18 cellular contexts compared by ENCODE assay signal in genomic region chr2:55118643-55119065, GRCh38.
DNase-seq lines count a peak whose midpoint lies in the region; ATAC-seq, FAIRE-seq and TF ChIP-seq lines count a peak whose summit lies in the region.
"Had no signal": no experiment of that assay in that cellular context is flagged by ENCODE, and none has a peak within 500 bp of the region (broad histone marks: within the 10 kb centered on the region; RNA-seq: fewer than 3 reads in every experiment).

No MANE protein-coding gene starts in this region.

- H3K79me2 ChIP-seq in OCI-LY7 (ENCODE audit: insufficient read depth, low read depth, low read length) = no peaks in the 10 kb centered on the region
- H3K79me2 ChIP-seq in H1 (ENCODE audit: control insufficient read depth in 1 of 2, insufficient read depth in 2 of 2, low read length in 2 of 2) = no peaks in the 10 kb centered on the region

- H3K27me3 ChIP-seq in H1 (replicated peaks in 1 of 4; ENCODE audit: control insufficient read depth in 3 of 4, extremely low read depth in 1 of 4, insufficient read depth in 3 of 4, low read length in 3 of 4) = no peaks in the 10 kb centered on the region
- H3K27me3 ChIP-seq in aorta (ENCODE audit: control insufficient read depth in 1 of 2, insufficient read depth in 2 of 2, low read length in 1 of 2) = no peaks in the 10 kb centered on the region
- H3K27me3 ChIP-seq: BE2C, vagina had no signal

- ATAC-seq in HG02885 (IDR thresholded peaks at IDR 0.05; ENCODE audit: poor library complexity, unreplicated experiment) (peak; percentile 56), aorta (ENCODE audit: low FRiP score) (no peak)
- ATAC-seq: esophagus mucosa had no signal

- H4K20me1 ChIP-seq in OCI-LY7 (ENCODE audit: insufficient read depth, low read length) (no peaks in the 10 kb centered on the region), H1 (replicated peaks in 1 of 2; ENCODE audit: control insufficient read depth in 1 of 2, insufficient read depth in 2 of 2, low read length in 2 of 2) (no peaks in the 10 kb centered on the region)

- H3K27ac ChIP-seq in OCI-LY7 (ENCODE audit: low read depth, low read length, poor library complexity, severe bottlenecking) (no peak overlapping the region), H1 (ENCODE audit: low read depth, low read length) (no peak overlapping the region), aorta (ENCODE audit: low read depth in 1 of 2, low read length in 2 of 2) (no peak overlapping the region)
- H3K27ac ChIP-seq: vagina had no signal

- intact Hi-C loops in OCI-LY7 (cut with micrococcal nuclease; ENCODE audit: unreplicated experiment) = no loop called here
- intact Hi-C loops in aorta (cut with DNase I) = loop anchor here in 1 of 2 donors (5.0 kb wide), 1 partner anchor 476 kb away; no protein-coding TSS in a partner anchor

- H3K9me2 ChIP-seq in OCI-LY7 (ENCODE audit: insufficient read depth, low read length) = no peaks in the 10 kb centered on the region

- H2BK20ac ChIP-seq in H1 (ENCODE audit: low read length) = no peak overlapping the region

- CTCF ChIA-PET in OCI-LY7 (lab: Charles Lee; ENCODE audit: unreplicated experiment) (no interaction called here), H1 (lab: Charles Lee; ENCODE audit: partially characterized antibody) (interaction anchor here (1.0 to 5.9 kb wide), 5 partner anchors 12 to 49 kb away, joined by 3 to 26 read pairs (median 4); no protein-coding TSS in a partner anchor)

- no peak overlapping the region for H3K56ac ChIP-seq in H1 (replicated peaks; ENCODE audit: insufficient read length, low read depth, low read length)

- TF ChIP-seq CTCF in OCI-LY7 (conservative IDR thresholded peaks at IDR 0.05; ENCODE audit: low read length) (no peak), H1 (IDR thresholded peaks at IDR 0.05; ENCODE audit: control extremely low read depth in 1 of 3, insufficient read depth in 1 of 3, low read depth in 1 of 3, low read length in 3 of 3) (no peak)

- no peak overlapping the region for H3K9ac ChIP-seq in H1 (replicated peaks in 1 of 4; ENCODE audit: extremely low read depth in 1 of 4, low read depth in 3 of 4, low read length in 3 of 4)

- H4K8ac ChIP-seq in H1 (ENCODE audit: extremely low read depth, insufficient read depth, low read length) = no peak overlapping the region

- no peak for TF ChIP-seq EP300 in H1 (IDR thresholded peaks at IDR 0.05; ENCODE audit: borderline replicate concordance in 1 of 2, low read depth in 2 of 2, low read length in 2 of 2)

- H3K4ac ChIP-seq in H1 (replicated peaks; ENCODE audit: insufficient read length, low read depth, low read length) = no peak overlapping the region

- FAIRE-seq in H1 (lab: Jason Lieb, UNC) = no peak
- FAIRE-seq: islet of Langerhans, RCC 7860, small intestine had no signal

- POLR2A ChIA-PET in OCI-LY7 (lab: Charles Lee) (interaction anchor here (0.6 to 1.7 kb wide), 9 partner anchors 13 to 106 kb away, joined by 3 to 13 read pairs (median 4); partner anchors contain the start of gene RTN4), H1 (lab: Charles Lee; ENCODE audit: partially characterized antibody) (interaction anchor here (1.7 kb wide), 1 partner anchor 16 kb away, joined by 6 read pairs; no protein-coding TSS in a partner anchor)

- H2BK12ac ChIP-seq in H1 (ENCODE audit: low read depth, low read length) = no peak overlapping the region

- H2AFZ ChIP-seq in OCI-LY7 (ENCODE audit: low read length) (peak overlapping the region; percentile 83), H1 (ENCODE audit: low read length) (peak overlapping the region; percentile 73)

- no peaks in the 10 kb centered on the region for H3K79me1 ChIP-seq in H1 (ENCODE audit: low read depth, low read length)

- H2BK5ac ChIP-seq in H1 (ENCODE audit: low read depth, low read length) = no peak overlapping the region

- H3K23ac ChIP-seq in H1 (ENCODE audit: insufficient read length) = no peak overlapping the region

- peak overlapping the region; percentile 63 for H3K4me2 ChIP-seq in OCI-LY7 (ENCODE audit: low read length)
- peak overlapping the region in 1 of 2 experiments; percentile 33; a peak in 1 of 4 replicates for H3K4me2 ChIP-seq in H1 (ENCODE audit: insufficient read depth in 1 of 2, low read depth in 2 of 2, low read length in 2 of 2)

- H3K36me3 ChIP-seq in OCI-LY7 (ENCODE audit: insufficient read depth, low read length) (no peaks in the 10 kb centered on the region), H1 (ENCODE audit: control insufficient read depth in 2 of 4, insufficient read depth in 4 of 4, low read length in 3 of 4) (no peaks in the 10 kb centered on the region; a peak in 1 of 8 replicates), aorta (ENCODE audit: control insufficient read depth in 1 of 2, insufficient read depth in 2 of 2, low read length in 1 of 2) (no peaks in the 10 kb centered on the region)
- H3K36me3 ChIP-seq: BE2C, vagina had no signal

- H2BK15ac ChIP-seq in H1 (ENCODE audit: low read length) = no peak overlapping the region

- H3K4me1 ChIP-seq in OCI-LY7 (ENCODE audit: insufficient read depth, low read length, poor library complexity, severe bottlenecking) (peaks cover 16% of the 10 kb centered on the region), H1 (replicated peaks in 1 of 4; ENCODE audit: control insufficient read depth in 3 of 4, insufficient read depth in 4 of 4, low read length in 3 of 4) (peaks cover under 1 to 5% (median 3%) of the 10 kb centered on the region in 4 experiments; a peak in 4 of 7 replicates), aorta (ENCODE audit: control insufficient read depth in 1 of 2, insufficient read depth in 2 of 2, low read length in 2 of 2) (peaks cover 0 to 6% of the 10 kb centered on the region in 2 donors)

- H4K5ac ChIP-seq in H1 (ENCODE audit: insufficient read length, low read depth, low read length) = no peak overlapping the region

- peak overlapping the region; percentile 18 for H3K4me3 ChIP-seq in OCI-LY7 (ENCODE audit: low read depth, low read length, poor library complexity, severe bottlenecking)
- H3K4me3 ChIP-seq in H1 (ENCODE audit: extremely low read depth in 1 of 4, insufficient read depth in 2 of 4, low read depth in 3 of 4, low read length in 4 of 4) = no peak overlapping the region
- H3K4me3 ChIP-seq in aorta (ENCODE audit: low read length in 2 of 2) = no peak overlapping the region
- H3K4me3 ChIP-seq: vagina had no signal

- no TSS peak for BruUV-seq in OCI-LY7 (replicated peaks; lab: Mats Ljungman, UMichigan)

- H3K9me3 ChIP-seq in OCI-LY7 (ENCODE audit: low read length) (no peaks in the 10 kb centered on the region), H1 (ENCODE audit: insufficient read depth in 2 of 2, low read depth in 1 of 2, low read length in 1 of 2) (no peaks in the 10 kb centered on the region), aorta (ENCODE audit: control insufficient read depth, low read length) (no peaks in the 10 kb centered on the region)
- H3K9me3 ChIP-seq: BE2C, vagina had no signal

- DNase-seq in OCI-LY7 (ENCODE audit: low spot score) = peak; percentile 28
- DNase-seq in H1 (ENCODE audit: low read depth in 1 of 2, low spot score in 2 of 2) = no peak
- DNase-seq in retina = peak; percentile 44
- no peak for DNase-seq in aorta
- no peak for DNase-seq in NCI-H774 (lab: John Stamatoyannopoulos, UW)
- no peak for DNase-seq in DMS79 (lab: John Stamatoyannopoulos, UW)
- DNase-seq: activated CD4-positive, alpha-beta T cell treated with anti-CD3 and anti-CD28 coated beads for 48 hours; activated T-cell treated with anti-CD3 and anti-CD28 coated beads, Interleukin-2, amount 50 U/mL, for 1 hour; BE2C; NCI-H187; NCI-H510A; small intestine; stimulated activated naive CD4-positive, alpha-beta T cell had no signal

- 45% methylated on average over 3 of the region's 3 CpGs; no CpG with 5 or more reads in 1 of the 2 experiments for WGBS in H1 (ENCODE audit: extremely low coverage in 1 of 2, insufficient coverage in 1 of 2, insufficient read length in 1 of 2, insufficient replicate concordance in 2 of 2, low coverage in 1 of 2, low lambda C conversion rate in 2 of 2, missing lambda C conversion rate in 1 of 2), 2 experiments
- 58 to 59% methylated on average over 3 of the region's 3 CpGs for WGBS in aorta, 2 donors

- H4K91ac ChIP-seq in H1 (replicated peaks; ENCODE audit: insufficient read length, low read length) = no peak overlapping the region

- H3K23me2 ChIP-seq in H1 (ENCODE audit: low read depth, low read length) = no peaks in the 10 kb centered on the region

- H3K18ac ChIP-seq in H1 (ENCODE audit: extremely low read depth, low read length) = no peak overlapping the region

- no peak overlapping the region for H3K14ac ChIP-seq in H1 (ENCODE audit: insufficient read length)

- no peak for TF ChIP-seq POLR2A in H1 (IDR thresholded peaks at IDR 0.05; ENCODE audit: control extremely low read depth in 1 of 2, low read depth in 2 of 2, low read length in 2 of 2)

- no peak overlapping the region for H2BK120ac ChIP-seq in H1 (replicated peaks; ENCODE audit: low read depth, low read length)

- H2AK5ac ChIP-seq in H1 (ENCODE audit: low read depth, low read length) = no peak overlapping the region

- TF ChIP-seq RAD21 in H1 (IDR thresholded peaks at IDR 0.05 in 1 of 2, conservative IDR thresholded peaks at IDR 0.05 in 1 of 2; ENCODE audit: low read depth in 2 of 2, low read length in 2 of 2) = no peak

TF ChIP-seq in H1, 55 proteins besides CTCF, POLR2A, EP300 and RAD21:
- TF ChIP-seq USF2 (IDR thresholded peaks at IDR 0.05; ENCODE audit: low read length) = no peak
- no peak for TF ChIP-seq GABPA (IDR thresholded peaks at IDR 0.05; ENCODE audit: borderline replicate concordance, insufficient read depth, low read length)
- no peak for TF ChIP-seq RXRA (IDR thresholded peaks at IDR 0.05; ENCODE audit: insufficient read depth, low read depth, low read length)
- TF ChIP-seq EGR1 (IDR thresholded peaks at IDR 0.05; ENCODE audit: borderline replicate concordance, low read depth, low read length) = no peak
- TF ChIP-seq TCF12 (IDR thresholded peaks at IDR 0.05; ENCODE audit: low read depth, low read length) = no peak
- no peak for TF ChIP-seq TEAD4 (IDR thresholded peaks at IDR 0.05; ENCODE audit: low read depth, low read length)
- TF ChIP-seq SIN3A (conservative IDR thresholded peaks at IDR 0.05 in 1 of 2, IDR thresholded peaks at IDR 0.05 in 1 of 2; ENCODE audit: low read depth in 1 of 2, low read length in 2 of 2) = no peak
- TF ChIP-seq SUZ12 (IDR thresholded peaks at IDR 0.05; ENCODE audit: low read length) = no peak

Comparison
In these comparisons a context has a peak if more than half of its experiments do, and no peak if none do; other contexts are left out.
1. DNase-seq: peak in OCI-LY7 (single experiment) and retina (single experiment); none in H1 (0 of 2), aorta (0 of 2), NCI-H774 (single experiment) and DMS79 (single experiment).